Comparison of ENCODE assay signal across 14 cellular contexts in genomic region chr18:3493501-3494244, GRCh38. TPM values are rescaled to one million over a fixed set of nuclear protein-coding genes. Genes with fewer than 3 reads are reported as not detected.
DNase-seq lines count a peak whose midpoint lies in the region; ATAC-seq, FAIRE-seq and TF ChIP-seq lines count a peak whose summit lies in the region.
"Had no signal": no experiment of that assay in that cellular context is flagged by ENCODE, and none has a peak within 500 bp of the region (broad histone marks: within the 10 kb centered on the region; RNA-seq: fewer than 3 reads in every experiment).

No MANE protein-coding gene starts in this region.

- DNase-seq in NCI-H82 (lab: John Stamatoyannopoulos, UW) (peak; percentile 12), NCI-H82 treated with DMSO at 0.1 percent for 48 hours (lab: John Stamatoyannopoulos, UW; ENCODE audit: unreplicated experiment) (no peak), NB4 (ENCODE audit: low read depth) (peak; percentile 45), pons (ENCODE audit: low spot score) (peak; percentile 41), frontal cortex (ENCODE audit: low spot score in 2 of 2) (no peak)
- DNase-seq in activated naive CD8-positive, alpha-beta T cell treated with anti-CD3 and anti-CD28 coated beads, Interleukin-2, amount 50 U/mL, for 24 hours: no peak
- DNase-seq: activated T-cell treated with anti-CD3 and anti-CD28 coated beads for 4 hours, adrenal gland, MM.1S, SJCRH30 had no signal

- H3K4me3 ChIP-seq in NB4 (ENCODE audit: low read depth, low read length): peak overlapping the region; percentile 58
- H3K4me3 ChIP-seq: adrenal gland, SJCRH30 had no signal

- no peaks in the 10 kb centered on the region for H3K36me3 Mint-ChIP-seq in activated naive CD8-positive, alpha-beta T cell treated with anti-CD3 and anti-CD28 coated beads, Interleukin-2, amount 50 U/mL, for 24 hours (ENCODE audit: low read depth)
- H3K36me3 Mint-ChIP-seq: type B pancreatic cell had no signal

- TF ChIP-seq CTCF in NB4 (IDR thresholded peaks at IDR 0.05; ENCODE audit: low read depth, low read length): no peak

- H3K9me3 Mint-ChIP-seq in activated naive CD8-positive, alpha-beta T cell treated with anti-CD3 and anti-CD28 coated beads, Interleukin-2, amount 50 U/mL, for 24 hours: no peaks in the 10 kb centered on the region

- H3K27me3 Mint-ChIP-seq in activated naive CD8-positive, alpha-beta T cell treated with anti-CD3 and anti-CD28 coated beads, Interleukin-2, amount 50 U/mL, for 24 hours: peaks cover 20% of the 10 kb centered on the region

- H3K27ac Mint-ChIP-seq in activated naive CD8-positive, alpha-beta T cell treated with anti-CD3 and anti-CD28 coated beads, Interleukin-2, amount 50 U/mL, for 24 hours: no peak overlapping the region
- H3K27ac Mint-ChIP-seq: type B pancreatic cell had no signal

- peak; percentile 39 for TF ChIP-seq POLR2A in NB4 (IDR thresholded peaks at IDR 0.05; ENCODE audit: extremely low read depth, insufficient read length)

- no peak for ATAC-seq in activated naive CD8-positive, alpha-beta T cell treated with anti-CD3 and anti-CD28 coated beads, Interleukin-2, amount 50 U/mL, for 24 hours
- ATAC-seq in GM19395 (IDR thresholded peaks at IDR 0.05; ENCODE audit: unreplicated experiment) (no peak), HG02840 (IDR thresholded peaks at IDR 0.05; ENCODE audit: low FRiP score, unreplicated experiment) (no peak)

- peaks cover 7% of the 10 kb centered on the region for H3K4me1 Mint-ChIP-seq in activated naive CD8-positive, alpha-beta T cell treated with anti-CD3 and anti-CD28 coated beads, Interleukin-2, amount 50 U/mL, for 24 hours

- peak overlapping the region; percentile 36 for H3K4me3 Mint-ChIP-seq in activated naive CD8-positive, alpha-beta T cell treated with anti-CD3 and anti-CD28 coated beads, Interleukin-2, amount 50 U/mL, for 24 hours
- H3K4me3 Mint-ChIP-seq: type B pancreatic cell had no signal

- FAIRE-seq in frontal cortex (lab: Jason Lieb, UNC): no peak
- FAIRE-seq: A204.1 had no signal

RNA-seq across cellular contexts. Expression of gene TGIF1, which starts 43.7 kb away (rescaled TPM):
- 15.5 TPM for total RNA-seq in frontal cortex

Comparison
In these comparisons a context has a peak if more than half of its experiments do, and no peak if none do; other contexts are left out.
1. DNase-seq: peak in NCI-H82 (single experiment), NB4 (single experiment) and pons (single experiment); none in NCI-H82 treated with DMSO at 0.1 percent for 48 hours (single experiment), activated naive CD8-positive, alpha-beta T cell treated with anti-CD3 and anti-CD28 coated beads, Interleukin-2, amount 50 U/mL, for 24 hours (single experiment) and frontal cortex (0 of 2).